In the genomic region with DNA sequence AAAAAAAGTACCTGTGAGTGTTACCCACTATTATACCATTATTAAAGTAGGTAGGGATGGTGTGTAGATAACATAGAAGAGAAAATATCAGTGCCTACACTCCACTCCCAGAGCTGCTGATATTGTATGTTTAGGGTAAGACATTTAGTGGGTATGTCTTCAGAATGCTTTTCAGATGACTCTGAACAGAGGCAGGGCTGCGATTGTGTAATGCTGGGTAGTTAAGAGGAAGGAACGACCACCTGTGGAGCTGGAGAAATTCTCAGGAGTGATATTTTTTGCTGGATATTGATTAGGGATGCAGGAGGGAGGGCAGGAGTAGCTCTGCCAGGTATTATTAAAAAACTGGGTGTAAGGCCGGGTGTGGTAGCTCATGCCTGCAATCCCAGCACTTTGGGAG, we compare ENCODE assay signal across 10 cellular contexts. TPM values are rescaled to one million over a fixed set of nuclear protein-coding genes. Genes with fewer than 3 reads are reported as not detected.
DNase-seq lines count a peak whose midpoint lies in the region; ATAC-seq and TF ChIP-seq lines count a peak whose summit lies in the region.
"Had no signal": no experiment of that assay in that cellular context is flagged by ENCODE, and none has a peak within 500 bp of the region (broad histone marks: within the 10 kb centered on the region; RNA-seq: fewer than 3 reads in every experiment).

No MANE protein-coding gene starts in this region.

- H3K27ac ChIP-seq in fibroblast of lung (ENCODE audit: insufficient read depth, low read length), result no peak overlapping the region
- peak overlapping the region; percentile 31 for H3K27ac ChIP-seq in smooth muscle cell (ENCODE audit: low read depth)
- H3K27ac ChIP-seq: SK-N-MC had no signal

- H3K9me3 Mint-ChIP-seq in activated naive CD4-positive, alpha-beta T cell treated with anti-CD3 and anti-CD28 coated beads, Interleukin-2, amount 50 U/mL, for 24 hours, result no peaks in the 10 kb centered on the region
- no peaks in the 10 kb centered on the region for H3K9me3 Mint-ChIP-seq in activated naive CD4-positive, alpha-beta T cell treated with anti-CD3 and anti-CD28 coated beads for 36 hours
- no peaks in the 10 kb centered on the region for H3K9me3 Mint-ChIP-seq in activated CD8-positive, alpha-beta T cell treated with anti-CD3 and anti-CD28 coated beads for 36 hours

- POLR2A ChIA-PET in activated CD8-positive, alpha-beta T cell treated with anti-CD3 and anti-CD28 coated beads for 36 hours (lab: Charles Lee), result interaction anchor here (0.8 to 4.8 kb wide), 3 partner anchors 11 to 48 kb away, joined by 3 to 25 read pairs (median 6); no protein-coding TSS in a partner anchor

- H4K20me1 ChIP-seq in fibroblast of lung (ENCODE audit: control insufficient read depth, extremely low read depth, insufficient read depth, low read length), result no peaks in the 10 kb centered on the region
- peaks cover 30% of the 10 kb centered on the region for H4K20me1 ChIP-seq in smooth muscle cell (ENCODE audit: low read depth)

- no peaks in the 10 kb centered on the region for H3K9me3 ChIP-seq in fibroblast of lung (ENCODE audit: control insufficient read depth, insufficient read depth, low read depth, low read length)
- H3K9me3 ChIP-seq in smooth muscle cell (replicated peaks; ENCODE audit: low read depth), result no peaks in the 10 kb centered on the region

- H3K4me3 ChIP-seq in fibroblast of lung (replicated peaks in 1 of 4; ENCODE audit: control extremely low read depth in 1 of 4, insufficient read depth in 1 of 4, low read depth in 3 of 4, low read length in 4 of 4) (no peak overlapping the region), smooth muscle cell (no peak overlapping the region)
- H3K4me3 ChIP-seq: SK-N-MC had no signal

- H3K27me3 Mint-ChIP-seq in activated naive CD4-positive, alpha-beta T cell treated with anti-CD3 and anti-CD28 coated beads, Interleukin-2, amount 50 U/mL, for 24 hours, result no peaks in the 10 kb centered on the region
- H3K27me3 Mint-ChIP-seq in activated naive CD4-positive, alpha-beta T cell treated with anti-CD3 and anti-CD28 coated beads for 36 hours (ENCODE audit: low read depth), result no peaks in the 10 kb centered on the region
- no peaks in the 10 kb centered on the region for H3K27me3 Mint-ChIP-seq in activated CD8-positive, alpha-beta T cell treated with anti-CD3 and anti-CD28 coated beads for 36 hours

- H3K4me1 ChIP-seq in fibroblast of lung (ENCODE audit: control insufficient read depth, extremely low read depth, insufficient read depth, low read length) (peaks cover 4% of the 10 kb centered on the region), smooth muscle cell (ENCODE audit: low read depth) (peaks cover 17% of the 10 kb centered on the region)

- peaks cover 10% of the 10 kb centered on the region for H3K36me3 Mint-ChIP-seq in activated naive CD4-positive, alpha-beta T cell treated with anti-CD3 and anti-CD28 coated beads, Interleukin-2, amount 50 U/mL, for 24 hours
- peaks cover 19% of the 10 kb centered on the region for H3K36me3 Mint-ChIP-seq in activated naive CD4-positive, alpha-beta T cell treated with anti-CD3 and anti-CD28 coated beads for 36 hours (ENCODE audit: low read depth)
- peaks cover 40% of the 10 kb centered on the region for H3K36me3 Mint-ChIP-seq in activated CD8-positive, alpha-beta T cell treated with anti-CD3 and anti-CD28 coated beads for 36 hours (ENCODE audit: low read depth)

- H3K4me1 Mint-ChIP-seq in activated naive CD4-positive, alpha-beta T cell treated with anti-CD3 and anti-CD28 coated beads, Interleukin-2, amount 50 U/mL, for 24 hours, result peaks cover 61% of the 10 kb centered on the region
- H3K4me1 Mint-ChIP-seq in activated naive CD4-positive, alpha-beta T cell treated with anti-CD3 and anti-CD28 coated beads for 36 hours (ENCODE audit: low read depth), result peaks cover 53% of the 10 kb centered on the region
- peaks cover 54% of the 10 kb centered on the region for H3K4me1 Mint-ChIP-seq in activated CD8-positive, alpha-beta T cell treated with anti-CD3 and anti-CD28 coated beads for 36 hours (ENCODE audit: low read depth)

- H3K27me3 ChIP-seq in fibroblast of lung (ENCODE audit: control insufficient read depth, insufficient read depth, low read length), result no peaks in the 10 kb centered on the region
- no peaks in the 10 kb centered on the region for H3K27me3 ChIP-seq in smooth muscle cell (ENCODE audit: low read depth)

- H3K4me3 Mint-ChIP-seq in activated naive CD4-positive, alpha-beta T cell treated with anti-CD3 and anti-CD28 coated beads, Interleukin-2, amount 50 U/mL, for 24 hours, result peak overlapping the region; percentile 53
- H3K4me3 Mint-ChIP-seq in activated naive CD4-positive, alpha-beta T cell treated with anti-CD3 and anti-CD28 coated beads for 36 hours, result no peak overlapping the region
- H3K4me3 Mint-ChIP-seq in activated CD8-positive, alpha-beta T cell treated with anti-CD3 and anti-CD28 coated beads for 36 hours, result no peak overlapping the region

- H3K9ac ChIP-seq in fibroblast of lung (ENCODE audit: insufficient read depth, low read length) (no peak overlapping the region), smooth muscle cell (ENCODE audit: low read depth) (peak overlapping the region; percentile 9)

- TF ChIP-seq CTCF in activated CD8-positive, alpha-beta T cell treated with anti-CD3 and anti-CD28 coated beads for 36 hours (IDR thresholded peaks at IDR 0.05), result no peak
- TF ChIP-seq CTCF in fibroblast of lung (conservative IDR thresholded peaks at IDR 0.05 in 1 of 2, IDR thresholded peaks at IDR 0.05 in 1 of 2; ENCODE audit: low read depth in 1 of 2, low read length in 2 of 2) (no peak), smooth muscle cell (IDR thresholded peaks at IDR 0.05; ENCODE audit: borderline replicate concordance, insufficient read depth, poor library complexity, severe bottlenecking) (no peak)

- no peak for DNase-seq in activated naive CD4-positive, alpha-beta T cell treated with anti-CD3 and anti-CD28 coated beads for 36 hours
- no peak for DNase-seq in activated CD8-positive, alpha-beta T cell treated with anti-CD3 and anti-CD28 coated beads for 36 hours
- DNase-seq in fibroblast of lung (ENCODE audit: low read depth in 2 of 2) (peak; percentile 23), smooth muscle cell (lab: John Stamatoyannopoulos, UW; ENCODE audit: unreplicated experiment) (no peak), NCI-H1436 treated with DMSO at 0.1 percent for 48 hours (lab: John Stamatoyannopoulos, UW) (no peak)
- DNase-seq: NCI-H146 had no signal

- CTCF ChIA-PET in activated naive CD4-positive, alpha-beta T cell treated with anti-CD3 and anti-CD28 coated beads for 36 hours (lab: Charles Lee), result interaction anchor here (1.4 kb wide), 1 partner anchor 87 kb away, joined by 3 read pairs; no protein-coding TSS in a partner anchor
- CTCF ChIA-PET in activated CD8-positive, alpha-beta T cell treated with anti-CD3 and anti-CD28 coated beads for 36 hours (lab: Charles Lee), result no interaction called here

- 81% methylated on average over 3 of the region's 3 CpGs for WGBS in smooth muscle cell (ENCODE audit: low lambda C conversion rate)

- intact Hi-C loops in activated naive CD4-positive, alpha-beta T cell treated with anti-CD3 and anti-CD28 coated beads for 36 hours (cut with micrococcal nuclease), result loop anchor here (2.0 kb wide), 1 partner anchor 743 kb away; no protein-coding TSS in a partner anchor
- intact Hi-C loops in activated CD8-positive, alpha-beta T cell treated with anti-CD3 and anti-CD28 coated beads for 36 hours (cut with micrococcal nuclease), result no loop called here

- peak overlapping the region; percentile 41 for H3K27ac Mint-ChIP-seq in activated naive CD4-positive, alpha-beta T cell treated with anti-CD3 and anti-CD28 coated beads, Interleukin-2, amount 50 U/mL, for 24 hours
- no peak overlapping the region for H3K27ac Mint-ChIP-seq in activated naive CD4-positive, alpha-beta T cell treated with anti-CD3 and anti-CD28 coated beads for 36 hours
- H3K27ac Mint-ChIP-seq in activated CD8-positive, alpha-beta T cell treated with anti-CD3 and anti-CD28 coated beads for 36 hours, result peak overlapping the region; percentile 50

- peaks cover 26% of the 10 kb centered on the region for H3K79me2 ChIP-seq in fibroblast of lung (ENCODE audit: control insufficient read depth, insufficient read depth, low read length)
- peaks cover 52% of the 10 kb centered on the region for H3K79me2 ChIP-seq in smooth muscle cell (ENCODE audit: low read depth)

- H2AFZ ChIP-seq in fibroblast of lung (ENCODE audit: low read length) (no peak overlapping the region), smooth muscle cell (ENCODE audit: low read depth) (no peak overlapping the region)

- peaks cover 3% of the 10 kb centered on the region for H3K36me3 ChIP-seq in fibroblast of lung (ENCODE audit: control insufficient read depth, insufficient read depth, low read length)
- H3K36me3 ChIP-seq in smooth muscle cell (ENCODE audit: low read depth), result peaks cover 7% of the 10 kb centered on the region

- H3K4me2 ChIP-seq in fibroblast of lung (ENCODE audit: extremely low read depth, insufficient read depth, low read length) (no peak overlapping the region), smooth muscle cell (no peak overlapping the region)

- no peak for ATAC-seq in activated CD8-positive, alpha-beta T cell treated with anti-CD3 and anti-CD28 coated beads for 36 hours
- ATAC-seq in HG03280 (IDR thresholded peaks at IDR 0.05; ENCODE audit: unreplicated experiment) (no peak), GM21447 (IDR thresholded peaks at IDR 0.05; ENCODE audit: unreplicated experiment) (no peak)

- H3F3A ChIP-seq in smooth muscle cell (ENCODE audit: low read depth), result no peaks in the 10 kb centered on the region

RNA-seq across cellular contexts. Expression of a gene that starts 2.8 kb away (rescaled TPM):
- total RNA-seq in activated naive CD4-positive, alpha-beta T cell treated with anti-CD3 and anti-CD28 coated beads for 36 hours, result 10 to 100 TPM; 38.3 to 40.3 TPM
- total RNA-seq in activated CD8-positive, alpha-beta T cell treated with anti-CD3 and anti-CD28 coated beads for 36 hours, result 10 to 100 TPM; 56.7 to 59.7 TPM
- total RNA-seq in fibroblast of lung (15.2 and 16.3 TPM in 2 replicates), smooth muscle cell (53.8 and 65.2 TPM in 2 replicates)
- polyA plus RNA-seq in fibroblast of lung (53.1 and 71.6 TPM in 2 replicates), smooth muscle cell (50.0 and 54.6 TPM in 2 replicates)
- 22.6 and 26.6 TPM in 2 replicates for polyA plus RNA-seq in fibroblast of lung (2012)
- polyA minus RNA-seq in fibroblast of lung (ENCODE audit: low replicate concordance), result 24.1 and 24.5 TPM in 2 replicates

RNA-seq across cellular contexts. Expression of a gene that starts 53.0 kb away (rescaled TPM):
- 10 to 100 TPM; 25.0 to 27.1 TPM for total RNA-seq in activated naive CD4-positive, alpha-beta T cell treated with anti-CD3 and anti-CD28 coated beads for 36 hours
- total RNA-seq in activated CD8-positive, alpha-beta T cell treated with anti-CD3 and anti-CD28 coated beads for 36 hours, result 10 to 100 TPM; 48.7 to 53.2 TPM
- total RNA-seq in fibroblast of lung, result 44.7 and 49.0 TPM in 2 replicates
- polyA plus RNA-seq in fibroblast of lung, result 22.8 and 29.4 TPM in 2 replicates
- polyA plus RNA-seq in fibroblast of lung (2012), result 20.4 and 26.4 TPM in 2 replicates
- 19.6 and 23.8 TPM in 2 replicates for polyA minus RNA-seq in fibroblast of lung (ENCODE audit: low replicate concordance)
- total RNA-seq in smooth muscle cell, result 58.3 and 59.2 TPM in 2 replicates
- polyA plus RNA-seq in smooth muscle cell, result 42.6 and 63.3 TPM in 2 replicates

Comparison
In these comparisons a context has a peak if more than half of its experiments do, and no peak if none do; other contexts are left out.
1. DNase-seq: peak in fibroblast of lung (2 of 2); none in activated naive CD4-positive, alpha-beta T cell treated with anti-CD3 and anti-CD28 coated beads for 36 hours (single experiment), activated CD8-positive, alpha-beta T cell treated with anti-CD3 and anti-CD28 coated beads for 36 hours (single experiment), smooth muscle cell (single experiment) and NCI-H1436 treated with DMSO at 0.1 percent for 48 hours (single experiment).